13 cellular contexts compared by ENCODE assay signal in the genomic region with DNA sequence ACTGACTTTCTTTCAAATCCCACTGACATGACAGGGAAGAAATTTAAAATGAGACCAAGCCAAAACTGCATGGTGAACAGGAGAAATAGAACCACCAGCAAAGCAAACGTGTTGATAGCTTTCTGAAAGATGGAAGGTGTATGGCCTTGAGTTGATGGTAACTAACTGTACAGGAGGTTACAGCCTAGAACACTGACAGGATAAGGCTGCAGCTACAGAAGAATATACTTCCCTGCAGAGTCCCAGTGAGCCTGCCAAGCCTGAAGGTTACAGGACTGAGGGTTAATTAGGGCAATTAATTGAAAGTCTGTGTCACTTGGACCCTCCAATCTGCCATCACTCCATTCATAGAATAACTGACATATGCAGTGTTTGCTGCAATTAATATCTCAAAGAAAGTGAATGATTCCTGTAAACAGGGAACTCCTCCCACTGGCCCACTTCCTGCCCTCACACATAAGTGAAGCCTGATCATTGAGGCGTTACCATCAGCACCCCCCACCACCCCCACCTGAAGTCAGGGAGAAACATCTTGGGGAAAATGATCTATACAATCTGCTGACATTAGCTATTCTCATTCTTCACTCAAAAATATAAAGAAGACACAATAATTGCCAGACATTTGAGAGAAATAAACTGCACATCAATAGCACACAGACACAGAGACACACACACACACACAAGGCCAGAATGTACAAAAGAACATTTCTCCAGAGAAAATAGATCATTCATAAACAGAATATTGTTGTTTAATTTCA.
DNase-seq lines count a peak whose midpoint lies in the region; ATAC-seq and TF ChIP-seq lines count a peak whose summit lies in the region.
"Had no signal": no experiment of that assay in that cellular context is flagged by ENCODE, and none has a peak within 500 bp of the region (broad histone marks: within the 10 kb centered on the region; RNA-seq: fewer than 3 reads in every experiment).

No MANE protein-coding gene starts in this region.

- no peak overlapping the region for H3K4me3 ChIP-seq in MG63

- intact Hi-C loops in activated T-helper 1 cell treated with anti-CD3 and anti-CD28 coated beads, Interleukin-12 subunit alpha, Interleukin-12 subunit beta, Interleukin-2, Interleukin-4 antibody, amounts not matched to agents 30 ng/mL and 10 ng/mL and 1 ng/mL, durations not matched to agents 14 hours and 24 hours and 36 hours (cut with micrococcal nuclease): no loop called here

- H3K36me3 Mint-ChIP-seq in activated T-helper 1 cell treated with anti-CD3 and anti-CD28 coated beads, Interleukin-12 subunit alpha, Interleukin-12 subunit beta, Interleukin-2, Interleukin-4 antibody, amounts not matched to agents 30 ng/mL and 10 ng/mL and 1 ng/mL, durations not matched to agents 14 hours and 24 hours and 36 hours (ENCODE audit: low read depth): no peaks in the 10 kb centered on the region

- H3K27ac ChIP-seq in RWPE1: no peak overlapping the region
- H3K27ac ChIP-seq: foreskin keratinocyte had no signal

- H3K4me3 Mint-ChIP-seq in activated T-helper 1 cell treated with anti-CD3 and anti-CD28 coated beads, Interleukin-12 subunit alpha, Interleukin-12 subunit beta, Interleukin-2, Interleukin-4 antibody, amounts not matched to agents 30 ng/mL and 10 ng/mL and 1 ng/mL, durations not matched to agents 14 hours and 24 hours and 36 hours: no peak overlapping the region

- no peaks in the 10 kb centered on the region for H3K9me3 ChIP-seq in MG63

- CTCF ChIA-PET in RWPE1 (lab: Yijun Ruan, JAX): no interaction called here

- TF ChIP-seq CTCF in RWPE1 (conservative IDR thresholded peaks at IDR 0.05; ENCODE audit: low read depth): no peak

- ATAC-seq in GM18511 (IDR thresholded peaks at IDR 0.05; ENCODE audit: unreplicated experiment) (peak; percentile 84), GM19463 (IDR thresholded peaks at IDR 0.05; ENCODE audit: unreplicated experiment) (peak; percentile 44), HG03175 (IDR thresholded peaks at IDR 0.05; ENCODE audit: unreplicated experiment) (peak; percentile 62)
- ATAC-seq: foreskin keratinocyte, right cardiac atrium, Right ventricle myocardium inferior had no signal

- peaks cover 15% of the 10 kb centered on the region for H3K4me1 Mint-ChIP-seq in activated T-helper 1 cell treated with anti-CD3 and anti-CD28 coated beads, Interleukin-12 subunit alpha, Interleukin-12 subunit beta, Interleukin-2, Interleukin-4 antibody, amounts not matched to agents 30 ng/mL and 10 ng/mL and 1 ng/mL, durations not matched to agents 14 hours and 24 hours and 36 hours (ENCODE audit: low read depth)

- no peak for DNase-seq in activated T-helper 1 cell treated with anti-CD3 and anti-CD28 coated beads, Interleukin-12 subunit alpha, Interleukin-12 subunit beta, Interleukin-2, Interleukin-4 antibody, amounts not matched to agents 30 ng/mL and 10 ng/mL and 1 ng/mL, durations not matched to agents 14 hours and 24 hours and 36 hours (ENCODE audit: low spot score)
- no peak for DNase-seq in MG63
- DNase-seq in activated effector memory CD4-positive, alpha-beta T cell treated with Interleukin-2 at 50 U/mL for 16 hours: no peak
- DNase-seq in RWPE1 (ENCODE audit: low spot score): no peak
- DNase-seq: Calu3, foreskin keratinocyte, GOT3, right cardiac atrium, substantia nigra had no signal

- POLR2A ChIA-PET in RWPE1 (lab: Yijun Ruan, JAX; ENCODE audit: low non-redundant PET): no interaction called here

- no peaks in the 10 kb centered on the region for H3K9me3 Mint-ChIP-seq in activated T-helper 1 cell treated with anti-CD3 and anti-CD28 coated beads, Interleukin-12 subunit alpha, Interleukin-12 subunit beta, Interleukin-2, Interleukin-4 antibody, amounts not matched to agents 30 ng/mL and 10 ng/mL and 1 ng/mL, durations not matched to agents 14 hours and 24 hours and 36 hours

- H3K36me3 ChIP-seq in MG63: no peaks in the 10 kb centered on the region

- H3K27me3 ChIP-seq in MG63: no peaks in the 10 kb centered on the region
- H3K27me3 ChIP-seq: foreskin keratinocyte had no signal

- no peaks in the 10 kb centered on the region for H3K27me3 Mint-ChIP-seq in activated T-helper 1 cell treated with anti-CD3 and anti-CD28 coated beads, Interleukin-12 subunit alpha, Interleukin-12 subunit beta, Interleukin-2, Interleukin-4 antibody, amounts not matched to agents 30 ng/mL and 10 ng/mL and 1 ng/mL, durations not matched to agents 14 hours and 24 hours and 36 hours (ENCODE audit: insufficient read depth)

- H3K27ac Mint-ChIP-seq in activated T-helper 1 cell treated with anti-CD3 and anti-CD28 coated beads, Interleukin-12 subunit alpha, Interleukin-12 subunit beta, Interleukin-2, Interleukin-4 antibody, amounts not matched to agents 30 ng/mL and 10 ng/mL and 1 ng/mL, durations not matched to agents 14 hours and 24 hours and 36 hours: peak overlapping the region; percentile 41
